In genomic region chr1:89633103-89633744, GRCh38 we compare ENCODE assay signal across 8 cellular contexts. TPM values are rescaled to one million over a fixed set of nuclear protein-coding genes. Genes with fewer than 3 reads are reported as not detected.
DNase-seq lines count a peak whose midpoint lies in the region; ATAC-seq and TF ChIP-seq lines count a peak whose summit lies in the region.

Gene LRRC8C, plus strand, starts transcription at chr1:89633120. Its CDS starts 53,354 bp downstream, at chr1:89686474.

- peak; percentile 37 to 80 (median 59) for DNase-seq in CD8-positive, alpha-beta T cell
- peak; percentile 77 for DNase-seq in NCI-H82 (lab: John Stamatoyannopoulos, UW)
- peak; percentile 78 for DNase-seq in activated T-cell treated with anti-CD3 and anti-CD28 coated beads, Interleukin-2, amount 50 U/mL, for 24 hours
- DNase-seq in myocyte (ENCODE audit: low read depth): peak; percentile 62

- ATAC-seq in CD8-positive, alpha-beta T cell: peak; percentile 35
- ATAC-seq in GM19043 (IDR thresholded peaks at IDR 0.05; ENCODE audit: low read depth, unreplicated experiment) (peak; percentile 42), HG03196 (IDR thresholded peaks at IDR 0.05; ENCODE audit: unreplicated experiment) (peak; percentile 46)

- CTCF ChIA-PET in CD8-positive, alpha-beta T cell (lab: Charles Lee): interaction anchor here (0.7 to 22.6 kb wide), 18 partner anchors 9 to 128 kb away, joined by 3 to 401 read pairs (median 4); no protein-coding TSS in a partner anchor

- peak within 1 kb of the TSS; percentile 80 for H3K4me3 ChIP-seq in CD8-positive, alpha-beta T cell (ENCODE audit: low read depth, low read length)
- H3K4me3 ChIP-seq in esophagus (ENCODE audit: low read depth in 1 of 2, low read length in 2 of 2): peak within 1 kb of the TSS; percentile 70 to 74
- H3K4me3 ChIP-seq in thymus (ENCODE audit: low read length): peak within 1 kb of the TSS; percentile 67

- H3K4me1 ChIP-seq in CD8-positive, alpha-beta T cell (ENCODE audit: insufficient read depth, low read length): peaks cover 66% of the 10 kb centered on the region
- H3K4me1 ChIP-seq in esophagus (ENCODE audit: control insufficient read depth in 2 of 2, insufficient read depth in 2 of 2, low read length in 1 of 2) (peaks cover 0 to 6% of the 10 kb centered on the region in 2 donors), thymus (ENCODE audit: control insufficient read depth, insufficient read depth, low read length) (no peaks in the 10 kb centered on the region)

- no peaks in the 10 kb centered on the region for H3K36me3 ChIP-seq in CD8-positive, alpha-beta T cell (ENCODE audit: insufficient read depth, low read length)
- H3K36me3 ChIP-seq in esophagus (ENCODE audit: control insufficient read depth in 2 of 2, insufficient read depth in 2 of 2, low read length in 1 of 2): no peaks in the 10 kb centered on the region
- H3K36me3 ChIP-seq in thymus (ENCODE audit: control insufficient read depth, insufficient read depth): no peaks in the 10 kb centered on the region

- H3K27ac ChIP-seq in CD8-positive, alpha-beta T cell (ENCODE audit: low read depth, low read length): peak within 1 kb of the TSS; percentile 92
- H3K27ac ChIP-seq in esophagus (ENCODE audit: low read depth in 2 of 2, low read length in 1 of 2) (peak within 1 kb of the TSS; percentile 60 to 81), thymus (ENCODE audit: low read depth) (peak within 1 kb of the TSS; percentile 86)

- H3K27me3 Mint-ChIP-seq in CD8-positive, alpha-beta T cell (ENCODE audit: low read depth): no peaks in the 10 kb centered on the region
- no peaks in the 10 kb centered on the region for H3K27me3 Mint-ChIP-seq in activated T-cell treated with anti-CD3 and anti-CD28 coated beads, Interleukin-2, amount 50 U/mL, for 24 hours

- no peaks in the 10 kb centered on the region for H3K9me3 ChIP-seq in CD8-positive, alpha-beta T cell (ENCODE audit: low read length)
- no peaks in the 10 kb centered on the region for H3K9me3 ChIP-seq in esophagus (ENCODE audit: control insufficient read depth in 2 of 2, insufficient read depth in 1 of 2, low read depth in 1 of 2, low read length in 1 of 2)
- no peaks in the 10 kb centered on the region for H3K9me3 ChIP-seq in thymus (ENCODE audit: control insufficient read depth)

- H3K9me3 Mint-ChIP-seq in CD8-positive, alpha-beta T cell: no peaks in the 10 kb centered on the region
- no peaks in the 10 kb centered on the region for H3K9me3 Mint-ChIP-seq in activated T-cell treated with anti-CD3 and anti-CD28 coated beads, Interleukin-2, amount 50 U/mL, for 24 hours

- intact Hi-C loops in CD8-positive, alpha-beta T cell (cut with DNase I, micrococcal nuclease): loop anchor here (1.0 to 10.0 kb wide), 9 partner anchors 24 to 1389 kb away; partner anchors contain the start of genes ZNF326 (in 1 of the 2) and ZNF644 (in 1 of the 2)

- WGBS in esophagus, 2 donors: 0% methylated on average over 74 to 78 of the region's 78 CpGs
- under 1% methylated on average over 78 of the region's 78 CpGs for WGBS in thymus

- peak within 1 kb of the TSS; percentile 98 for H3K27ac Mint-ChIP-seq in CD8-positive, alpha-beta T cell
- H3K27ac Mint-ChIP-seq in activated T-cell treated with anti-CD3 and anti-CD28 coated beads, Interleukin-2, amount 50 U/mL, for 24 hours: peak within 1 kb of the TSS; percentile 96

- H3K27me3 ChIP-seq in CD8-positive, alpha-beta T cell (ENCODE audit: insufficient read depth, low read length): no peaks in the 10 kb centered on the region
- H3K27me3 ChIP-seq in esophagus (ENCODE audit: control insufficient read depth in 1 of 2, insufficient read depth in 2 of 2, low read length in 2 of 2): peaks cover 0 to 3% of the 10 kb centered on the region in 2 donors
- H3K27me3 ChIP-seq in thymus (ENCODE audit: control insufficient read depth, insufficient read depth): peaks cover 3% of the 10 kb centered on the region

- peak within 1 kb of the TSS; percentile 96 for H3K4me3 Mint-ChIP-seq in CD8-positive, alpha-beta T cell
- peak within 1 kb of the TSS; percentile 91 for H3K4me3 Mint-ChIP-seq in activated T-cell treated with anti-CD3 and anti-CD28 coated beads, Interleukin-2, amount 50 U/mL, for 24 hours

- peaks cover 75% of the 10 kb centered on the region for H3K4me1 Mint-ChIP-seq in CD8-positive, alpha-beta T cell (ENCODE audit: low read depth)
- peaks cover 73% of the 10 kb centered on the region for H3K4me1 Mint-ChIP-seq in activated T-cell treated with anti-CD3 and anti-CD28 coated beads, Interleukin-2, amount 50 U/mL, for 24 hours (ENCODE audit: low read depth)

- POLR2A ChIA-PET in CD8-positive, alpha-beta T cell (lab: Charles Lee): interaction anchor here (0.8 to 20.4 kb wide), 17 partner anchors 8 to 210 kb away, joined by 3 to 285 read pairs (median 4); partner anchors contain the start of gene LRRC8B

- H3K36me3 Mint-ChIP-seq in CD8-positive, alpha-beta T cell: peaks cover 29% of the 10 kb centered on the region
- H3K36me3 Mint-ChIP-seq in activated T-cell treated with anti-CD3 and anti-CD28 coated beads, Interleukin-2, amount 50 U/mL, for 24 hours (ENCODE audit: low read depth): peaks cover 69% of the 10 kb centered on the region

- no peak for TF ChIP-seq CTCF in CD8-positive, alpha-beta T cell (IDR thresholded peaks at IDR 0.05)

RNA-seq across cellular contexts. Expression of gene LRRC8C, which starts in this region (rescaled TPM):
- 10 to 100 TPM; 24.0 to 26.7 TPM for total RNA-seq in CD8-positive, alpha-beta T cell
- polyA plus RNA-seq in esophagus (under 1 TPM; 0.69 to 0.80 TPM), thymus (5.5 TPM)
- total RNA-seq in myocyte: 0.99 and 1.8 TPM in 2 replicates
- polyA plus RNA-seq in myocyte (2012): 0.15 TPM

Comparison
In these comparisons a context has a peak if more than half of its experiments do, and no peak if none do; other contexts are left out.
1. Peak in every context shown above with its lines: DNase-seq, ATAC-seq, H3K4me3 ChIP-seq and H3K27ac ChIP-seq.